8 cellular contexts compared by ENCODE assay signal in the genomic region with DNA sequence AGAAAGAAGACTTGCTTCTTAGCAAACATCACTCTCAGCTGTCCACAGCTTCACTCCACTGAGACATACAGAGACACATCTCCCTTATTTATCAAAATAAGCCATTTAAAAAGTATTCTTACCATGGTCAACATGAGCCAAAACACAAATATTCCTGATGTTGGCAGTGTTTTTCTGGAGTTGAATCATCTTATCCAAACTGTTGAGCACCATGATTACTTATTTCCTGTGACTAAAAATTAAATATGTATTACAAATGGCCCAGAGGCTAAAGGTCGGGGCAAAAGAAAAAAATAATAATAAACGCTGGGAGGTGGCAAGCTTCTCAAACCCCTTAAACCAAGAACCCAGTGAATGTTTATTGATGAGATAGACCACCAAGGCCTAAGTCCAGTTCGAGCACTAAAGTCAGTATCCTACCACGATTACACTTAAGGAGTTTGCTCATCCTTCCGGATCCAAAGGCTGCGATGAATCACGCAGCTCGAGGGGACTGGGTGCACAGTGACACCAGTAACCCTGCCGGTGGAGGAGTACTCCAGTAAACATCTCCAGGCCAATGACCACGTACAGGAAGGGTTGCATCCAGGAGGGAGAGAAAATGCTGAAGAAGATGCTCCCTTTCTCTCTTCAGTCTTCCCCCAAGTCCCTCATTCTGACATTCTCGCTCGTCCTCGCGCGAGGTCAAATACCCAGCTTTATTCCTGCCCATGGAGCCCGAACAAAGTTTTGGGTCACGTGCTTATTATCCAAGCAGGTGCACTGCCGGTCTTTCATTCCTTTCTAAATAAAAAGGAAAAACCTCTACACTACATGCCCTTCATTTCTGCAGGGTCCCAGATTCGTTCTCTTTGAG. TPM values are rescaled to one million over a fixed set of nuclear protein-coding genes. Genes with fewer than 3 reads are reported as not detected.
A peak's percentile ranks its signal among the peaks of the same experiment; 100 is the strongest.
DNase-seq lines count a peak whose midpoint lies in the region; ATAC-seq, FAIRE-seq and TF ChIP-seq lines count a peak whose summit lies in the region.
"Not testable (repeated sequence)": the region's sequence is repeated elsewhere in the genome, so short reads cannot be mapped to it uniquely, and the experiment has no call there.

No MANE protein-coding gene starts in this region.

- not testable (repeated sequence) for H3K27me3 Mint-ChIP-seq in osteocyte (ENCODE audit: unreplicated experiment); type B pancreatic cell

- H3K4me3 ChIP-seq in HFF-Myc (replicated peaks; ENCODE audit: low read depth, low read length): peak overlapping the region; percentile 81
- H3K4me3 ChIP-seq in Jurkat, Clone E6-1 (ENCODE audit: low read length): peak overlapping the region; percentile 78

- not testable (repeated sequence) for TF ChIP-seq CTCF in HFF-Myc (IDR thresholded peaks at IDR 0.05; ENCODE audit: low read depth, low read length, missing control alignments); osteocyte (IDR thresholded peaks at IDR 0.05)
- peak; percentile 26 for TF ChIP-seq CTCF in type B pancreatic cell (conservative IDR thresholded peaks at IDR 0.05)

- ATAC-seq in left ventricle myocardium superior: peak; percentile 44

- H3K27ac Mint-ChIP-seq in osteocyte (ENCODE audit: unreplicated experiment) (peak overlapping the region; percentile 90), type B pancreatic cell (peak overlapping the region; percentile 87)

- TF ChIP-seq POLR2A in GM12892 (IDR thresholded peaks at IDR 0.05; ENCODE audit: low read depth, low read length): not testable (repeated sequence)

- DNase-seq in GM12892 (ENCODE audit: insufficient read length); HFF-Myc (ENCODE audit: extremely low read depth, low read depth); Jurkat, Clone E6-1 (ENCODE audit: low read depth, low spot score); left ventricle myocardium superior; osteocyte (ENCODE audit: extremely low spot score, unreplicated experiment); type B pancreatic cell (ENCODE audit: extremely low spot score, unreplicated experiment): not testable (repeated sequence)
- DNase-seq in SW 1271 (lab: John Stamatoyannopoulos, UW): peak; percentile 49 to 71
- DNase-seq in astrocyte of the hippocampus (ENCODE audit: low read depth, low spot score): peak; percentile 15

- FAIRE-seq in GM12892 (lab: Jason Lieb, UNC): peak; percentile 87

- H3K4me3 Mint-ChIP-seq in osteocyte (ENCODE audit: unreplicated experiment): peak overlapping the region; percentile 94
- H3K4me3 Mint-ChIP-seq in type B pancreatic cell: peak overlapping the region; percentile 94

- intact Hi-C loops in left ventricle myocardium superior (cut with micrococcal nuclease): not testable (repeated sequence)

- H3K4me1 Mint-ChIP-seq in osteocyte (ENCODE audit: unreplicated experiment) (peaks cover 23% of the 10 kb centered on the region), type B pancreatic cell (ENCODE audit: unreplicated experiment) (peaks cover 12% of the 10 kb centered on the region)

- not testable (repeated sequence) for H3K9me3 Mint-ChIP-seq in osteocyte (ENCODE audit: unreplicated experiment); type B pancreatic cell

- H3K36me3 Mint-ChIP-seq in osteocyte (ENCODE audit: unreplicated experiment): peaks cover 13% of the 10 kb centered on the region
- not testable (repeated sequence) for H3K36me3 Mint-ChIP-seq in type B pancreatic cell

RNA-seq across cellular contexts. Expression of gene EFL1, which starts 0.7 kb away (rescaled TPM):
- polyA plus RNA-seq in GM12892 (2012; ENCODE audit: missing spikeins): 14.9 TPM
- polyA plus RNA-seq in Jurkat, Clone E6-1 (2012; ENCODE audit: insufficient read depth, insufficient read length): 32.2 TPM
- total RNA-seq in left ventricle myocardium superior (17.6 TPM), osteocyte (15.8 and 17.9 TPM in 2 replicates), type B pancreatic cell (ENCODE audit: low replicate concordance) (17.0 and 20.0 TPM in 2 replicates)

RNA-seq across cellular contexts. Expression of gene SAXO2, which starts 0.8 kb away (rescaled TPM):
- 0.68 TPM for polyA plus RNA-seq in GM12892 (2012; ENCODE audit: missing spikeins)
- 2.0 TPM for polyA plus RNA-seq in Jurkat, Clone E6-1 (2012; ENCODE audit: insufficient read depth, insufficient read length)
- 2.6 TPM for total RNA-seq in left ventricle myocardium superior
- total RNA-seq in osteocyte: 1.4 and 2.0 TPM in 2 replicates
- total RNA-seq in type B pancreatic cell (ENCODE audit: low replicate concordance): 2.4 and 5.8 TPM in 2 replicates
